Comparison of ENCODE assay signal across 18 cellular contexts in the genomic region with DNA sequence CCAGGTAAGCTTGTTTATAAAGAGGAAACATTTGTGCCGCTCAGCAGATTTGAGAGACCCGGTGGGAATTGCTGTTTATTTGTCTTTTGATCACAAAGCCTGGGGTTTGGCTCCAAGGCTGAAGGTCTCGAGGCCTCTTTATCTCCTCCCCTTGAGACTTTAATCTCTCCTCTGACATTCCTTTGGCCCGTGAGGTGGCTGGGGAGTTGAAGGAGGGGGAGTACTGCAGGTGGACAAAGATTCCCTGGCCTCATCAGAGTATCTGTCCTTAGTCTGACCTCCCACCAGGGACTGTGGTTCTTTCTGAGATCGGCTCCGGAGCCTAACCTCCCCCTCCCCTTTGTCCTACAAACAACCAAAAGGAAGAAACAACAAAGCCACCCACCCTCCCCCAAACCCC.
"Had no signal": no experiment of that assay in that cellular context is flagged by ENCODE, and none has a peak within 500 bp of the region (broad histone marks: within the 10 kb centered on the region; RNA-seq: fewer than 3 reads in every experiment).

No MANE protein-coding gene starts in this region.

- H3K4me3 Mint-ChIP-seq: activated CD8-positive, alpha-beta memory T cell treated with anti-CD3 and anti-CD28 coated beads, Interleukin-2, amount 10 ng/mL, durations not matched to agents 7 days and 5 days; activated T-cell treated with anti-CD3 and anti-CD28 coated beads, Interleukin-2, amount 50 U/mL, for 24 hours; central memory CD8-positive, alpha-beta T cell; naive B cell had no signal

- H3K4me3 ChIP-seq: coronary artery, smooth muscle cell, upper lobe of left lung had no signal

- H3K36me3 Mint-ChIP-seq: activated CD8-positive, alpha-beta memory T cell treated with anti-CD3 and anti-CD28 coated beads, Interleukin-2, amount 10 ng/mL, durations not matched to agents 7 days and 5 days; naive B cell had no signal

- H3K4me2 ChIP-seq: smooth muscle cell had no signal

- H3K27me3 Mint-ChIP-seq: activated CD8-positive, alpha-beta memory T cell treated with anti-CD3 and anti-CD28 coated beads, Interleukin-2, amount 10 ng/mL, durations not matched to agents 7 days and 5 days; central memory CD8-positive, alpha-beta T cell; naive B cell had no signal

- H3K9me3 ChIP-seq: upper lobe of left lung had no signal

- H3K27ac ChIP-seq: coronary artery, foreskin keratinocyte, upper lobe of left lung, WERI-Rb-1 had no signal

- ATAC-seq: activated CD8-positive, alpha-beta memory T cell treated with anti-CD3 and anti-CD28 coated beads, Interleukin-2, amount 10 ng/mL, durations not matched to agents 7 days and 5 days; foreskin keratinocyte; SK-N-SH treated with all-trans-retinoic acid at 6 μM for 48 hours; stimulated activated naive CD8-positive, alpha-beta T cell treated with anti-CD3 and anti-CD28 coated beads, Interleukin-15, Interleukin-2, amounts not matched to agents 100 U/mL and 50 U/mL, for 24 hours had no signal

- H3K9me3 Mint-ChIP-seq: activated T-cell treated with anti-CD3 and anti-CD28 coated beads, Interleukin-2, amount 50 U/mL, for 24 hours; central memory CD8-positive, alpha-beta T cell; naive B cell had no signal

- DNase-seq: activated CD4-positive, alpha-beta T cell treated with anti-CD3 and anti-CD28 coated beads, Interleukin-2, amount 50 U/mL, for 48 hours; activated CD8-positive, alpha-beta memory T cell treated with anti-CD3 and anti-CD28 coated beads, Interleukin-2, amount 10 ng/mL, durations not matched to agents 7 days and 5 days; activated effector memory CD4-positive, alpha-beta T cell treated with Interleukin-2 at 50 U/mL for 16 hours; activated naive CD4-positive, alpha-beta T cell treated with anti-CD3 and anti-CD28 coated beads, Interleukin-2, amount 50 U/mL, for 16 hours; activated T-cell treated with anti-CD3 and anti-CD28 coated beads, Interleukin-2, amount 50 U/mL, for 24 hours; effector CD4-positive, alpha-beta T cell; foreskin keratinocyte; naive B cell; posterior cingulate gyrus; stimulated activated CD4-positive, alpha-beta T cell treated with anti-CD3 and anti-CD28 coated beads, Interleukin-4, amount 100 ng/mL, for 4 hours; stimulated activated CD8-positive, alpha-beta memory T cell treated with anti-CD3 and anti-CD28 coated beads, Interleukin-4, amount 100 ng/mL, for 48 hours; stimulated activated naive CD8-positive, alpha-beta T cell treated with anti-CD3 and anti-CD28 coated beads, Interleukin-15, Interleukin-2, amounts not matched to agents 100 U/mL and 50 U/mL, for 24 hours; upper lobe of left lung; WERI-Rb-1 had no signal

- H3K36me3 ChIP-seq: upper lobe of left lung, WERI-Rb-1 had no signal

- H3K4me1 Mint-ChIP-seq: activated CD8-positive, alpha-beta memory T cell treated with anti-CD3 and anti-CD28 coated beads, Interleukin-2, amount 10 ng/mL, durations not matched to agents 7 days and 5 days; central memory CD8-positive, alpha-beta T cell had no signal

- H3K27ac Mint-ChIP-seq: activated CD8-positive, alpha-beta memory T cell treated with anti-CD3 and anti-CD28 coated beads, Interleukin-2, amount 10 ng/mL, durations not matched to agents 7 days and 5 days; activated T-cell treated with anti-CD3 and anti-CD28 coated beads, Interleukin-2, amount 50 U/mL, for 24 hours; naive B cell had no signal

- H3K4me1 ChIP-seq: foreskin keratinocyte, upper lobe of left lung had no signal

- H3K27me3 ChIP-seq: foreskin keratinocyte, upper lobe of left lung had no signal
